In genomic region chr7:80151274-80151665, GRCh38 we compare ENCODE assay signal across 9 cellular contexts. TPM values are rescaled to one million over a fixed set of nuclear protein-coding genes. Genes with fewer than 3 reads are reported as not detected.
DNase-seq lines count a peak whose midpoint lies in the region; ATAC-seq and TF ChIP-seq lines count a peak whose summit lies in the region.
"Had no signal": no experiment of that assay in that cellular context is flagged by ENCODE, and none has a peak within 500 bp of the region (broad histone marks: within the 10 kb centered on the region; RNA-seq: fewer than 3 reads in every experiment).

No MANE protein-coding gene starts in this region.

- no peak for TF ChIP-seq EP300 in ovary (IDR thresholded peaks at IDR 0.05)

- H3K4me1 ChIP-seq in adipocyte (ENCODE audit: control insufficient read depth, insufficient read depth, low read length) (peaks cover 84% of the 10 kb centered on the region), ovary (ENCODE audit: insufficient read depth) (peaks cover 4% of the 10 kb centered on the region)

- H3K4me3 ChIP-seq in adipocyte (ENCODE audit: low read length): peak overlapping the region; percentile 42
- H3K4me3 ChIP-seq in skin epidermis: no peak overlapping the region
- H3K4me3 ChIP-seq in ovary: no peak overlapping the region

- H3K27me3 ChIP-seq in adipocyte (replicated peaks; ENCODE audit: control insufficient read depth, insufficient read depth, low read length) (no peaks in the 10 kb centered on the region), ovary (no peaks in the 10 kb centered on the region)

- H3K27ac ChIP-seq in skin epidermis: peak overlapping the region in 15 of 21 experiments; percentile 12 to 60 (median 44)
- no peak overlapping the region for H3K27ac ChIP-seq in ovary

- intact Hi-C loops in ovary (cut with DNase I): no loop called here

- H3K9me3 ChIP-seq in adipocyte (ENCODE audit: control insufficient read depth, low read length) (no peaks in the 10 kb centered on the region), ovary (no peaks in the 10 kb centered on the region)

- no peak overlapping the region for H3K9ac ChIP-seq in adipocyte (ENCODE audit: low read length)

- TF ChIP-seq POLR2A in ovary (IDR thresholded peaks at IDR 0.05): no peak

- ATAC-seq in GM18519 (IDR thresholded peaks at IDR 0.05; ENCODE audit: low FRiP score, unreplicated experiment) (peak; percentile 50), HG03442 (IDR thresholded peaks at IDR 0.05; ENCODE audit: unreplicated experiment) (peak; percentile 74), HG02840 (IDR thresholded peaks at IDR 0.05; ENCODE audit: low FRiP score, unreplicated experiment) (no peak)

- DNase-seq in adipocyte (ENCODE audit: low read depth): peak; percentile 62
- no peak for DNase-seq in T-helper 9 cell
- no peak for DNase-seq in ovary
- DNase-seq in NCI-H2107 (lab: John Stamatoyannopoulos, UW): no peak
- DNase-seq: head of caudate nucleus had no signal

- no peak for TF ChIP-seq CTCF in ovary (IDR thresholded peaks at IDR 0.05)

- H3K36me3 ChIP-seq in adipocyte (ENCODE audit: control insufficient read depth, insufficient read depth, low read length, severe bottlenecking): no peaks in the 10 kb centered on the region
- no peaks in the 10 kb centered on the region for H3K36me3 ChIP-seq in ovary

RNA-seq across cellular contexts. Expression of gene GNAI1, which starts 16.6 kb away (rescaled TPM):
- total RNA-seq in ovary: 10 to 100 TPM; 14.9 to 51.0 (median 34.6) TPM
- polyA plus RNA-seq in ovary: 10 to 100 TPM; 26.1 to 36.6 TPM

Comparison
In these comparisons a context has a peak if more than half of its experiments do, and no peak if none do; other contexts are left out.
1. H3K27ac ChIP-seq: peak in skin epidermis (15 of 21); none in ovary (0 of 2).